25 cellular contexts compared by ENCODE assay signal in genomic region chr9:130402645-130403440, GRCh38.
"Had no signal": no experiment of that assay in that cellular context is flagged by ENCODE, and none has a peak within 500 bp of the region (broad histone marks: within the 10 kb centered on the region; RNA-seq: fewer than 3 reads in every experiment).

No MANE protein-coding gene starts in this region.

- H3K27ac ChIP-seq: colonic mucosa, epithelial cell of prostate, esophagus squamous epithelium, gastrocnemius medialis, heart right ventricle, left lung, lower lobe of right lung had no signal

- H3K4me3 ChIP-seq: colonic mucosa, esophagus squamous epithelium, gastrocnemius medialis, heart right ventricle, left lung, lower lobe of right lung, mucosa of descending colon had no signal

- ATAC-seq: effector memory CD8-positive, alpha-beta T cell; esophagus mucosa; gastrocnemius medialis; heart right ventricle; left cardiac atrium; left lung; left ventricle myocardium superior; lower lobe of right lung; mucosa of descending colon had no signal

- H3K4me3 Mint-ChIP-seq: dendritic cell treated with granulocyte-macrophage colony-stimulating factor and Interleukin-4, amounts not matched to agents 40 ng/mL and 50 ng/mL, for 4 days; effector memory CD8-positive, alpha-beta T cell; endodermal cell; mesothelial cell of epicardium had no signal

- H3K9me3 ChIP-seq: colonic mucosa, esophagus squamous epithelium, gastrocnemius medialis, heart right ventricle, left lung, lower lobe of right lung, mucosa of descending colon had no signal

- H3K27me3 ChIP-seq: colonic mucosa, gastrocnemius medialis, heart right ventricle, left lung had no signal

- H3K36me3 ChIP-seq: colonic mucosa, esophagus squamous epithelium, gastrocnemius medialis, left lung, lower lobe of right lung had no signal

- H3K4me1 ChIP-seq: colonic mucosa, esophagus squamous epithelium, gastrocnemius medialis, heart right ventricle, left lung, lower lobe of right lung had no signal

- H3K27me3 Mint-ChIP-seq: dendritic cell treated with granulocyte-macrophage colony-stimulating factor and Interleukin-4, amounts not matched to agents 40 ng/mL and 50 ng/mL, for 4 days had no signal

- H3K27ac Mint-ChIP-seq: dendritic cell treated with granulocyte-macrophage colony-stimulating factor and Interleukin-4, amounts not matched to agents 40 ng/mL and 50 ng/mL, for 4 days; endodermal cell; mesothelial cell of epicardium; naive B cell had no signal

- H3K36me3 Mint-ChIP-seq: mesothelial cell of epicardium, naive B cell had no signal

- H3K9me3 Mint-ChIP-seq: dendritic cell treated with granulocyte-macrophage colony-stimulating factor and Interleukin-4, amounts not matched to agents 40 ng/mL and 50 ng/mL, for 4 days; effector memory CD8-positive, alpha-beta T cell; endodermal cell; mesothelial cell of epicardium; naive B cell had no signal

- DNase-seq: colonic mucosa; cortex of kidney; effector CD8-positive, alpha-beta T cell; effector memory CD8-positive, alpha-beta T cell; endodermal cell; erythroblast; esophagus squamous epithelium; foreskin fibroblast; foreskin melanocyte; gastrocnemius medialis; glutamatergic neuron; head of caudate nucleus; heart right ventricle; hippocampal formation; left cardiac atrium; left lung; left ventricle myocardium superior; lower lobe of right lung; mesenchymal stem cell; mucosa of descending colon; naive B cell had no signal

- H3K4me1 Mint-ChIP-seq: endodermal cell, naive B cell had no signal
